Comparison of ENCODE assay signal across 29 cellular contexts in the genomic region with DNA sequence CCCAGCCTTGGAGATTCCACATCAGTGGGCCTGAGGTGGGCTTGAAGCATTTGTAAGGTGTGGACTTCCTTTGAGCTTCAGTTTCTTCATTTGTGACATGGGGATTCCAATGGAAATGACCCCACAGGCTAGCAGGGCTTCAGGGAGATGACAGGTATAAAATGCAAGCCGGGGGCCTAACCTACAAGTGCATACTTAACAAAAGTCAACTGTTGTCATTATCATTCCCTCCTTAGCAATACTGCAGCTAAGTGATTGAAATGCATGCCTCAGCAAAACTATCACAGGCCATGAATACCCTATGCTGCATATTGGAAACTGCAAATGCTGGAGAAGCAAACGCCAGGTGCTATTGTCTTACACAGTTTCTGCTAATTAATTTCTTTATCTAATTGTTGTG. TPM values are rescaled to one million over a fixed set of nuclear protein-coding genes. Genes with fewer than 3 reads are reported as not detected.
"Had no signal": no experiment of that assay in that cellular context is flagged by ENCODE, and none has a peak within 500 bp of the region (broad histone marks: within the 10 kb centered on the region; RNA-seq: fewer than 3 reads in every experiment).

No MANE protein-coding gene starts in this region.

- H3K27me3 ChIP-seq: colonic mucosa, right atrium auricular region, sigmoid colon, testis had no signal

- H3K4me1 Mint-ChIP-seq: nephron had no signal

- H3K27me3 Mint-ChIP-seq: stimulated activated memory B cell treated with anti-CD40 and anti-IgM and Interleukin-4, amounts not matched to agents 10 μg/mL and 1 μg/mL and 100 μg/mL, for 72 hours had no signal

- H3K36me3 Mint-ChIP-seq: type B pancreatic cell had no signal

- DNase-seq: colonic mucosa; effector memory CD4-positive, alpha-beta T cell; erythroblast; esophagus squamous epithelium; foreskin melanocyte; glutamatergic neuron; heart right ventricle; hippocampal formation; nucleus accumbens; sigmoid colon; stimulated activated CD4-positive, alpha-beta T cell treated with anti-CD3 and anti-CD28 coated beads, Interleukin-4, amount 100 ng/mL, for 4 hours; stimulated activated naive CD8-positive, alpha-beta T cell treated with anti-CD3 and anti-CD28 coated beads, Interleukin-15, Interleukin-2, amounts not matched to agents 100 U/mL and 50 U/mL, for 24 hours; substantia nigra; testis; tibial artery had no signal

- H3K4me3 ChIP-seq: colonic mucosa, esophagus squamous epithelium, heart right ventricle, lung, prostate gland, right atrium auricular region, sigmoid colon, testis, tibial artery had no signal

- H3K27ac Mint-ChIP-seq: dendritic cell treated with granulocyte-macrophage colony-stimulating factor and Interleukin-4, amounts not matched to agents 40 ng/mL and 50 ng/mL, for 4 days; memory B cell; nephron; stimulated activated memory B cell treated with anti-CD40 and anti-IgM and Interleukin-4, amounts not matched to agents 10 μg/mL and 1 μg/mL and 100 μg/mL, for 72 hours; type B pancreatic cell had no signal

- H3K9me3 ChIP-seq: colonic mucosa, prostate gland, testis had no signal

- H3K4me1 ChIP-seq: esophagus squamous epithelium, heart right ventricle, prostate gland, right atrium auricular region, sigmoid colon, testis, tibial artery had no signal

- H3K4me3 Mint-ChIP-seq: dendritic cell treated with granulocyte-macrophage colony-stimulating factor and Interleukin-4, amounts not matched to agents 40 ng/mL and 50 ng/mL, for 4 days; memory B cell; nephron; stimulated activated memory B cell treated with anti-CD40 and anti-IgM and Interleukin-4, amounts not matched to agents 10 μg/mL and 1 μg/mL and 100 μg/mL, for 72 hours; type B pancreatic cell had no signal

- ATAC-seq: heart right ventricle; left lobe of liver; stimulated activated memory B cell treated with anti-CD40 and anti-IgM and Interleukin-4, amounts not matched to agents 10 μg/mL and 1 μg/mL and 100 μg/mL, for 72 hours; stimulated activated naive CD8-positive, alpha-beta T cell treated with anti-CD3 and anti-CD28 coated beads, Interleukin-15, Interleukin-2, amounts not matched to agents 100 U/mL and 50 U/mL, for 24 hours had no signal

- H3K36me3 ChIP-seq: colonic mucosa, esophagus squamous epithelium, heart right ventricle, prostate gland, right atrium auricular region, sigmoid colon, tibial artery had no signal

- H3K27ac ChIP-seq: colonic mucosa, esophagus squamous epithelium, heart right ventricle, prostate gland, right atrium auricular region, sigmoid colon, testis, tibial artery had no signal

RNA-seq across cellular contexts. Expression of gene CCL4, which starts 19.8 kb away (rescaled TPM):
- total RNA-seq: osteocyte had no signal
- polyA plus RNA-seq: keratinocyte had no signal

RNA-seq across cellular contexts. Expression of gene CCL3, which starts 33.5 kb away (rescaled TPM):
- total RNA-seq: osteocyte, prostate gland had no signal
- polyA plus RNA-seq: keratinocyte had no signal

RNA-seq across cellular contexts. Expression of gene TBC1D3B, which starts 53.0 kb away (rescaled TPM):
- total RNA-seq: mononuclear cell, right atrium auricular region, skeletal muscle tissue had no signal

RNA-seq across cellular contexts. Expression of gene CCL18, which starts 59.4 kb away (rescaled TPM):
- total RNA-seq: osteocyte, skeletal muscle tissue, urinary bladder had no signal
- polyA plus RNA-seq: keratinocyte had no signal
